In the genomic region with DNA sequence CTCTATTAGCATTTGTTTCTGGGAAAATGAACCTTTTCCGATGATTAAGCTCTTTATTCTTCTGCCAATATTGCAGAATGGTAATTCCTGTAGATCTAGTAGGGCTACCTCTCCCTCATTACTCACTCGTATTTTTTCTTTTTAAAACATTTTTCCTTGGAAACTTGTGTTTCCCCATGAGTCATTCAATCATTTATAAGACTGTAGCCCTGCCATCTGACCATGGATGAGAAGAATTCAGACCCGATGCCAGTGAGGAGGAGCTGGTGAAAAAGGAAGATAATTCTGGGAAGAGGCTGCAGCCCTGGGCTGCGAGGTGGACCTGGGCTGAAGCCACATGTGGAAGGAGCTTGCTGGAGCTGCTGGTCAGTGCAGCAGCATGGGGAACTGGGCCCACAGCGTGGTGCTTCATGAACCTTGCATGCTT, we compare ENCODE assay signal across 14 cellular contexts.
DNase-seq lines count a peak whose midpoint lies in the region; TF ChIP-seq lines count a peak whose summit lies in the region.
"Had no signal": no experiment of that assay in that cellular context is flagged by ENCODE, and none has a peak within 500 bp of the region (broad histone marks: within the 10 kb centered on the region; RNA-seq: fewer than 3 reads in every experiment).

No MANE protein-coding gene starts in this region.

- H3K9me3 ChIP-seq in adipocyte (ENCODE audit: control insufficient read depth, low read length): no peaks in the 10 kb centered on the region
- H3K9me3 ChIP-seq: esophagus muscularis mucosa had no signal

- no peaks in the 10 kb centered on the region for H3K36me3 ChIP-seq in adipocyte (ENCODE audit: control insufficient read depth, insufficient read depth, low read length, severe bottlenecking)
- H3K36me3 ChIP-seq: esophagus muscularis mucosa had no signal

- H3K27me3 Mint-ChIP-seq in activated naive CD4-positive, alpha-beta T cell treated with anti-CD3 and anti-CD28 coated beads for 36 hours (ENCODE audit: low read depth): no peaks in the 10 kb centered on the region

- no peaks in the 10 kb centered on the region for H3K27me3 ChIP-seq in adipocyte (replicated peaks; ENCODE audit: control insufficient read depth, insufficient read depth, low read length)
- H3K27me3 ChIP-seq: esophagus muscularis mucosa had no signal

- peak overlapping the region; percentile 30 for H3K9ac ChIP-seq in adipocyte (ENCODE audit: low read length)

- DNase-seq in GM04504 (ENCODE audit: low read depth) (peak; percentile 77), adipocyte (ENCODE audit: low read depth) (peak; percentile 67), fibroblast of pulmonary artery (ENCODE audit: low read depth) (peak; percentile 73), HT-29 (ENCODE audit: low spot score) (no peak), RKO (ENCODE audit: low spot score) (no peak)
- DNase-seq in activated naive CD4-positive, alpha-beta T cell treated with anti-CD3 and anti-CD28 coated beads for 36 hours: no peak
- DNase-seq in activated CD8-positive, alpha-beta memory T cell treated with anti-CD3 and anti-CD28 coated beads for 24 hours: no peak
- DNase-seq: kidney; natural killer cell; NCI-H2107; stimulated activated CD4-positive, alpha-beta T cell treated with anti-CD3 and anti-CD28 coated beads, Interleukin-15, amount 100 ng/mL, for 24 hours; stimulated activated CD8-positive, alpha-beta memory T cell treated with anti-CD3 and anti-CD28 coated beads, Interleukin-4, amount 100 ng/mL, for 48 hours had no signal

- H3K4me3 ChIP-seq in adipocyte (ENCODE audit: low read length) (no peak overlapping the region), fibroblast of pulmonary artery (replicated peaks; ENCODE audit: low read depth, low read length) (no peak overlapping the region), skin epidermis (no peak overlapping the region)
- H3K4me3 ChIP-seq: esophagus muscularis mucosa had no signal

- TF ChIP-seq CTCF in fibroblast of pulmonary artery (IDR thresholded peaks at IDR 0.05; ENCODE audit: low read length, missing control alignments): no peak

- H3K27ac ChIP-seq in skin epidermis: peak overlapping the region in 17 of 21 experiments; percentile 18 to 88 (median 51)

- intact Hi-C loops in activated naive CD4-positive, alpha-beta T cell treated with anti-CD3 and anti-CD28 coated beads for 36 hours (cut with micrococcal nuclease): no loop called here

- no peak overlapping the region for H3K4me3 Mint-ChIP-seq in activated naive CD4-positive, alpha-beta T cell treated with anti-CD3 and anti-CD28 coated beads for 36 hours
- H3K4me3 Mint-ChIP-seq: natural killer cell had no signal

- H3K4me1 ChIP-seq in adipocyte (ENCODE audit: control insufficient read depth, insufficient read depth, low read length): peaks cover 36% of the 10 kb centered on the region

- peaks cover 3% of the 10 kb centered on the region for H3K9me3 Mint-ChIP-seq in activated naive CD4-positive, alpha-beta T cell treated with anti-CD3 and anti-CD28 coated beads for 36 hours

- CTCF ChIA-PET in activated naive CD4-positive, alpha-beta T cell treated with anti-CD3 and anti-CD28 coated beads for 36 hours (lab: Charles Lee): no interaction called here

- H3K36me3 Mint-ChIP-seq in activated naive CD4-positive, alpha-beta T cell treated with anti-CD3 and anti-CD28 coated beads for 36 hours (ENCODE audit: low read depth): no peaks in the 10 kb centered on the region
- H3K36me3 Mint-ChIP-seq: natural killer cell had no signal

- H3K4me1 Mint-ChIP-seq in activated naive CD4-positive, alpha-beta T cell treated with anti-CD3 and anti-CD28 coated beads for 36 hours (ENCODE audit: low read depth): peaks cover 3% of the 10 kb centered on the region
- H3K4me1 Mint-ChIP-seq: natural killer cell had no signal

- H3K27ac Mint-ChIP-seq in activated naive CD4-positive, alpha-beta T cell treated with anti-CD3 and anti-CD28 coated beads for 36 hours: no peak overlapping the region
- H3K27ac Mint-ChIP-seq: natural killer cell had no signal

Comparison
In these comparisons a context has a peak if more than half of its experiments do, and no peak if none do; other contexts are left out.
1. DNase-seq: peak in GM04504 (single experiment), adipocyte (single experiment) and fibroblast of pulmonary artery (single experiment); none in activated naive CD4-positive, alpha-beta T cell treated with anti-CD3 and anti-CD28 coated beads for 36 hours (single experiment), activated CD8-positive, alpha-beta memory T cell treated with anti-CD3 and anti-CD28 coated beads for 24 hours (single experiment), HT-29 (single experiment) and RKO (single experiment).